Comparison of ENCODE assay signal across 15 cellular contexts in genomic region chr11:113840932-113841664, GRCh38. TPM values are rescaled to one million over a fixed set of nuclear protein-coding genes. Genes with fewer than 3 reads are reported as not detected.
A peak's percentile ranks its signal among the peaks of the same experiment; 100 is the strongest.
DNase-seq lines count a peak whose midpoint lies in the region; ATAC-seq lines count a peak whose summit lies in the region.
"Had no signal": no experiment of that assay in that cellular context is flagged by ENCODE, and none has a peak within 500 bp of the region (broad histone marks: within the 10 kb centered on the region; RNA-seq: fewer than 3 reads in every experiment).

No MANE protein-coding gene starts in this region.

- H3K9me3 ChIP-seq in CD4-positive, CD25-positive, alpha-beta regulatory T cell (ENCODE audit: control insufficient read depth in 2 of 2, low read length in 2 of 2): no peaks in the 10 kb centered on the region
- H3K9me3 ChIP-seq: vagina had no signal

- no peaks in the 10 kb centered on the region for H3K27me3 ChIP-seq in CD4-positive, CD25-positive, alpha-beta regulatory T cell (ENCODE audit: control insufficient read depth, insufficient read depth, low read length)
- H3K27me3 ChIP-seq: vagina had no signal

- no peak for ATAC-seq in CD4-positive, CD25-positive, alpha-beta regulatory T cell (ENCODE audit: low read depth in 2 of 2)
- peak; percentile 47 for ATAC-seq in GM18907 (IDR thresholded peaks at IDR 0.05; ENCODE audit: unreplicated experiment)
- ATAC-seq in HG03135 (IDR thresholded peaks at IDR 0.05; ENCODE audit: unreplicated experiment): peak; percentile 45

- H3K27ac ChIP-seq in CD4-positive, CD25-positive, alpha-beta regulatory T cell (ENCODE audit: insufficient read depth, low read length, poor library complexity, severe bottlenecking): no peak overlapping the region
- H3K27ac ChIP-seq: vagina had no signal

- peak overlapping the region in 1 of 3 donors; percentile 3 for H3K27ac Mint-ChIP-seq in CD4-positive, CD25-positive, alpha-beta regulatory T cell
- H3K27ac Mint-ChIP-seq in activated T-helper 2 cell treated with anti-CD3 and anti-CD28 coated beads, Interferon-gamma antibody, Interleukin-2, Interleukin-4, amounts not matched to agents 10 μg/mL and 5 μg/mL and 100 μg/mL, durations not matched to agents 14 hours and 24 hours and 36 hours: peak overlapping the region; percentile 10

- peaks cover 0 to 1% (median 0%) of the 10 kb centered on the region in 7 donors for H3K9me3 Mint-ChIP-seq in CD4-positive, CD25-positive, alpha-beta regulatory T cell
- H3K9me3 Mint-ChIP-seq in activated T-helper 2 cell treated with anti-CD3 and anti-CD28 coated beads, Interferon-gamma antibody, Interleukin-2, Interleukin-4, amounts not matched to agents 10 μg/mL and 5 μg/mL and 100 μg/mL, durations not matched to agents 14 hours and 24 hours and 36 hours: no peaks in the 10 kb centered on the region

- DNase-seq in CD4-positive, CD25-positive, alpha-beta regulatory T cell: peak in 1 of 3 donors; percentile 41
- no peak for DNase-seq in activated T-helper 2 cell treated with anti-CD3 and anti-CD28 coated beads, Interferon-gamma antibody, Interleukin-2, Interleukin-4, amounts not matched to agents 10 μg/mL and 5 μg/mL and 100 μg/mL, durations not matched to agents 14 hours and 24 hours and 36 hours (ENCODE audit: low spot score)
- DNase-seq in stimulated activated CD8-positive, alpha-beta memory T cell treated with anti-CD3 and anti-CD28 coated beads, Interleukin-4, amount 100 ng/mL, for 48 hours: no peak
- DNase-seq in NCI-H1092 (lab: John Stamatoyannopoulos, UW) (no peak), mesenteric fat pad (ENCODE audit: low spot score) (no peak), NCI-H146 treated with DMSO at 0.1 percent for 48 hours (lab: John Stamatoyannopoulos, UW; ENCODE audit: unreplicated experiment) (no peak)
- DNase-seq: activated gamma-delta T cell; DMS153; head of caudate nucleus; left cardiac atrium; NCI-H2171 treated with DMSO at 0.1 percent for 48 hours; stimulated activated naive CD4-positive, alpha-beta T cell had no signal

- peaks cover 7 to 14% (median 11%) of the 10 kb centered on the region in 4 donors for H3K4me1 Mint-ChIP-seq in CD4-positive, CD25-positive, alpha-beta regulatory T cell
- H3K4me1 Mint-ChIP-seq in activated T-helper 2 cell treated with anti-CD3 and anti-CD28 coated beads, Interferon-gamma antibody, Interleukin-2, Interleukin-4, amounts not matched to agents 10 μg/mL and 5 μg/mL and 100 μg/mL, durations not matched to agents 14 hours and 24 hours and 36 hours (ENCODE audit: low read depth): peaks cover 16% of the 10 kb centered on the region

- peaks cover 18% of the 10 kb centered on the region for H3K36me3 ChIP-seq in CD4-positive, CD25-positive, alpha-beta regulatory T cell (ENCODE audit: control insufficient read depth, insufficient read depth, low read length)

- intact Hi-C loops in activated T-helper 2 cell treated with anti-CD3 and anti-CD28 coated beads, Interferon-gamma antibody, Interleukin-2, Interleukin-4, amounts not matched to agents 10 μg/mL and 5 μg/mL and 100 μg/mL, durations not matched to agents 14 hours and 24 hours and 36 hours (cut with micrococcal nuclease): no loop called here

- H3K4me3 Mint-ChIP-seq in CD4-positive, CD25-positive, alpha-beta regulatory T cell: peak overlapping the region in 3 of 4 donors; percentile 13 to 36 (median 29)
- peak overlapping the region; percentile 34 for H3K4me3 Mint-ChIP-seq in activated T-helper 2 cell treated with anti-CD3 and anti-CD28 coated beads, Interferon-gamma antibody, Interleukin-2, Interleukin-4, amounts not matched to agents 10 μg/mL and 5 μg/mL and 100 μg/mL, durations not matched to agents 14 hours and 24 hours and 36 hours (ENCODE audit: low read depth)

- H3K36me3 Mint-ChIP-seq in CD4-positive, CD25-positive, alpha-beta regulatory T cell: peaks cover 25% of the 10 kb centered on the region
- peaks cover 32% of the 10 kb centered on the region for H3K36me3 Mint-ChIP-seq in activated T-helper 2 cell treated with anti-CD3 and anti-CD28 coated beads, Interferon-gamma antibody, Interleukin-2, Interleukin-4, amounts not matched to agents 10 μg/mL and 5 μg/mL and 100 μg/mL, durations not matched to agents 14 hours and 24 hours and 36 hours (ENCODE audit: low read depth)

- peak overlapping the region; percentile 68 for H3K4me3 ChIP-seq in CD4-positive, CD25-positive, alpha-beta regulatory T cell (ENCODE audit: low read depth, low read length)
- H3K4me3 ChIP-seq: vagina had no signal

- H3K27me3 Mint-ChIP-seq in CD4-positive, CD25-positive, alpha-beta regulatory T cell: no peaks in the 10 kb centered on the region
- no peaks in the 10 kb centered on the region for H3K27me3 Mint-ChIP-seq in activated T-helper 2 cell treated with anti-CD3 and anti-CD28 coated beads, Interferon-gamma antibody, Interleukin-2, Interleukin-4, amounts not matched to agents 10 μg/mL and 5 μg/mL and 100 μg/mL, durations not matched to agents 14 hours and 24 hours and 36 hours (ENCODE audit: low read depth)

- no peaks in the 10 kb centered on the region for H3K4me1 ChIP-seq in CD4-positive, CD25-positive, alpha-beta regulatory T cell (ENCODE audit: control insufficient read depth, insufficient read depth, low read length, poor library complexity, severe bottlenecking)
- H3K4me1 ChIP-seq: vagina had no signal

RNA-seq across cellular contexts. Expression of gene USP28, which starts 34.3 kb away (rescaled TPM):
- 20.7 TPM for total RNA-seq in CD4-positive, CD25-positive, alpha-beta regulatory T cell
- 10 to 100 TPM; 22.8 to 29.9 (median 28.1) TPM for polyA plus RNA-seq in CD4-positive, CD25-positive, alpha-beta regulatory T cell
- 34.8 and 38.4 TPM in 2 replicates for total RNA-seq in activated T-helper 2 cell treated with anti-CD3 and anti-CD28 coated beads, Interferon-gamma antibody, Interleukin-2, Interleukin-4, amounts not matched to agents 10 μg/mL and 5 μg/mL and 100 μg/mL, durations not matched to agents 14 hours and 24 hours and 36 hours
- total RNA-seq in mesenteric fat pad: 10.1 TPM

Comparison
In these comparisons a context has a peak if more than half of its experiments do, and no peak if none do; other contexts are left out.
1. ATAC-seq: peak in GM18907 (single experiment) and HG03135 (single experiment); none in CD4-positive, CD25-positive, alpha-beta regulatory T cell (0 of 2).